In the genomic region with DNA sequence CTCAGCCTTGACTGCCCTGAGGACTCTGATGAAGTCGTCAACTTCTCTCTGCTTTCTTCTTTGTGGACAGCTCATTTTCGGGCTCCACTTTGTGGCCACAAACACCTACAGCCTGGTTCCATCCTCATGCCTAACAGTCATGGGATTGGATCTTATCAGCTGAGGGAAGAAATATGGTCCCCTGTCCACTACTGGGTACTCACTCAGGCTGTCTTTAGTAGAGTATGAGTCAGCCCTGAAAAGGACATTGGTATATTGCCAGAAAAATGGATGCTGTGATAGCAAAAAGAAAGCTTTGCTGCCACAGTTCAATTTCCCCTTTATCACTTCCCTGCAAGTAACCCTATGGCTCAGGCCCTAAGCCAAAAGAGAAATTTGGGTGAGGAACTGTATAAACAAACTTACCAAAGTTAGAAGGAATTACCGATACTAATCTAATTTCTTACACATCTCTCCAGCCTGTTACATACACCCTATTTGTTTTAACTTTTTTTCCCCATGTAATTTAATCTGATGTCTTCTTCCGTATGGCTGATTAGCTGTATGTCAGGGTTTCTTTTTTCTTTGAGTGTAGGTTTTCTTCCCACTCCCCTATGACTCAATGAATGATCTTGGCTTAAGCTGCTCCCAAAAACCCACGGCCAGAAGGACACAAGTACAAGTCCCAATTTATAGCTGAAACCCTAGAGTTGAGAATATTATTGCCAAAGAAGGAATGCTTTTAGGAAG, we compare ENCODE assay signal across 20 cellular contexts. TPM values are rescaled to one million over a fixed set of nuclear protein-coding genes. Genes with fewer than 3 reads are reported as not detected.
DNase-seq lines count a peak whose midpoint lies in the region; ATAC-seq, FAIRE-seq and TF ChIP-seq lines count a peak whose summit lies in the region.
"Had no signal": no experiment of that assay in that cellular context is flagged by ENCODE, and none has a peak within 500 bp of the region (broad histone marks: within the 10 kb centered on the region; RNA-seq: fewer than 3 reads in every experiment).

No MANE protein-coding gene starts in this region.

- H3K36me3 ChIP-seq in K562 (ENCODE audit: control insufficient read depth, insufficient read depth, low read length) (peaks cover 79% of the 10 kb centered on the region), left lung (peaks cover 0 to 85% of the 10 kb centered on the region in 2 donors)

- no peak for TF ChIP-seq POLR2A in K562 (conservative IDR thresholded peaks at IDR 0.05)

- no peak for TF ChIP-seq CTCF in K562 (IDR thresholded peaks at IDR 0.05 in 2 of 3, conservative IDR thresholded peaks at IDR 0.05 in 1 of 3; ENCODE audit: insufficient read depth in 2 of 3, low read depth in 1 of 3, low read length in 3 of 3)
- no peak for TF ChIP-seq CTCF in left lung (IDR thresholded peaks at IDR 0.05)

- TF ChIP-seq RAD21 in K562 (CRISPR knock-in tag; conservative IDR thresholded peaks at IDR 0.05 in 1 of 2, IDR thresholded peaks at IDR 0.05 in 1 of 2), result no peak

- intact Hi-C loops in K562 (cut with micrococcal nuclease), result no loop called here
- intact Hi-C loops in left lung (cut with DNase I), result no loop called here

- TF ChIP-seq EP300 in K562 (IDR thresholded peaks at IDR 0.05; ENCODE audit: low read length), result no peak

- no TSS peak for BruUV-seq in K562 (replicated peaks; lab: Mats Ljungman, UMichigan)

- no peak overlapping the region for H2AFZ ChIP-seq in K562 (ENCODE audit: low read depth, low read length)

- POLR2A ChIA-PET in K562 (lab: Yijun Ruan, JAX), result interaction anchor here (0.8 to 1.8 kb wide), 2 partner anchors 18 to 243 kb away, joined by 3 to 4 read pairs; no protein-coding TSS in a partner anchor

- no peak overlapping the region for H3K4me3 ChIP-seq in K562
- H3K4me3 ChIP-seq in left lung, result no peak overlapping the region
- H3K4me3 ChIP-seq: lung, skin epidermis had no signal

- no peaks in the 10 kb centered on the region for H3K9me3 ChIP-seq in K562 (replicated peaks; ENCODE audit: control insufficient read depth, insufficient read depth, low read depth, low read length)
- no peaks in the 10 kb centered on the region for H3K9me3 ChIP-seq in left lung
- H3K9me3 ChIP-seq: neutrophil had no signal

- H3K4me2 ChIP-seq in K562 (ENCODE audit: insufficient read depth, low read length), result no peak overlapping the region

- H3K27me3 ChIP-seq in K562 (ENCODE audit: control insufficient read depth in 2 of 2, insufficient read depth in 2 of 2, low read length in 2 of 2) (no peaks in the 10 kb centered on the region), left lung (no peaks in the 10 kb centered on the region)
- H3K27me3 ChIP-seq: neutrophil had no signal

- 76% methylated on average over 5 of the region's 5 CpGs for WGBS in K562 (ENCODE audit: insufficient coverage, low coverage, missing lambda C conversion rate)

- H3K4me1 ChIP-seq in K562 (replicated peaks in 1 of 2; ENCODE audit: control insufficient read depth in 2 of 2, insufficient read depth in 2 of 2, low read length in 2 of 2) (no peaks in the 10 kb centered on the region; a peak in 1 of 5 replicates), left lung (no peaks in the 10 kb centered on the region)

- H3K9ac ChIP-seq in K562 (ENCODE audit: insufficient read depth in 1 of 2, low read depth in 2 of 2, low read length in 2 of 2), result no peak overlapping the region

- FAIRE-seq in K562 (lab: Jason Lieb, UNC), result no peak
- FAIRE-seq: bronchial epithelial cell, endothelial cell of umbilical vein had no signal

- H4K20me1 ChIP-seq in K562 (replicated peaks; ENCODE audit: control insufficient read depth, insufficient read depth, low read length), result no peaks in the 10 kb centered on the region

- CTCF ChIA-PET in K562 (lab: Yijun Ruan, JAX; ENCODE audit: low intra/inter-chr PET ratio), result no interaction called here

- H3K79me2 ChIP-seq in K562 (ENCODE audit: control insufficient read depth, insufficient read depth, low read length), result no peaks in the 10 kb centered on the region

- H3K9me1 ChIP-seq in K562 (ENCODE audit: control insufficient read depth, insufficient read depth, low read length), result no peaks in the 10 kb centered on the region

- DNase-seq in NCI-H2171 treated with DMSO at 0.1 percent for 48 hours (lab: John Stamatoyannopoulos, UW) (peak; percentile 41), NCI-H2171 (lab: John Stamatoyannopoulos, UW) (no peak), M059J (ENCODE audit: low read depth) (peak; percentile 89), K562 (ENCODE audit: extremely low read depth in 1 of 4, low spot score in 3 of 4) (peak in 2 of 4 experiments; percentile 16 to 32), left lung (no peak), RPMI8226 (no peak), SIG-M5 (lab: John Stamatoyannopoulos, UW) (no peak)
- DNase-seq: activated CD4-positive, alpha-beta T cell treated with anti-CD3 and anti-CD28 coated beads for 36 hours; activated gamma-delta T cell; CD8-positive, alpha-beta T cell; hippocampal formation; NCI-H146; T-cell had no signal

- ATAC-seq in K562 (no peak), left lung (peak; percentile 37), HG03159 (IDR thresholded peaks at IDR 0.05; ENCODE audit: unreplicated experiment) (no peak)
- ATAC-seq: activated CD4-positive, alpha-beta T cell treated with anti-CD3 and anti-CD28 coated beads for 36 hours; CD8-positive, alpha-beta T cell; T-cell had no signal

- in situ Hi-C loops in K562 (cut with MboI), result no loop called here

- no peak overlapping the region for H3K27ac ChIP-seq in K562 (ENCODE audit: extremely low read depth, low read depth, low read length)
- H3K27ac ChIP-seq in left lung, result no peak overlapping the region
- H3K27ac ChIP-seq: 22Rv1, neutrophil, skin epidermis had no signal

TF ChIP-seq in K562, 482 proteins besides CTCF, POLR2A, EP300 and RAD21 (continues in another document):
- TF ChIP-seq LCOR (CRISPR knock-in tag; IDR thresholded peaks at IDR 0.05) (no peak), MEIS2 (IDR thresholded peaks at IDR 0.05; ENCODE audit: partially characterized antibody) (peak; percentile 69), MYC (IDR thresholded peaks at IDR 0.05; ENCODE audit: low read depth, low read length) (no peak), MYC (CRISPR knock-in tag; IDR thresholded peaks at IDR 0.05; ENCODE audit: borderline replicate concordance, low read depth) (no peak), JUND (IDR thresholded peaks at IDR 0.05; ENCODE audit: borderline replicate concordance, low read depth, low read length) (peak; percentile 61; the same call in 1 of the 2 replicates), JUND (tag; IDR thresholded peaks at IDR 0.05; ENCODE audit: borderline replicate concordance, low read depth, low read length) (peak; percentile 62; the same call in 2 of the 3 replicates)
- TF ChIP-seq, protein P1, sequence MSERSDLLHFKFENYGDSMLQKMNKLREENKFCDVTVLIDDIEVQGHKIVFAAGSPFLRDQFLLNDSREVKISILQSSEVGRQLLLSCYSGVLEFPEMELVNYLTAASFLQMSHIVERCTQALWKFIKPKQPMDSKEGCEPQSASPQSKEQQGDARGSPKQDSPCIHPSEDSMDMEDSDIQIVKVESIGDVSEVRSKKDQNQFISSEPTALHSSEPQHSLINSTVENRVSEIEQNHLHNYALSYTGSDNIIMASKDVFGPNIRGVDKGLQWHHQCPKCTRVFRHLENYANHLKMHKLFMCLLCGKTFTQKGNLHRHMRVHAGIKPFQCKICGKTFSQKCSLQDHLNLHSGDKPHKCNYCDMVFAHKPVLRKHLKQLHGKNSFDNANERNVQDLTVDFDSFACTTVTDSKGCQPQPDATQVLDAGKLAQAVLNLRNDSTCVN (CRISPR knock-in tag; IDR thresholded peaks at IDR 0.05), result no peak

RNA-seq across cellular contexts. Expression of a gene that starts 29.1 kb away (rescaled TPM):
- total RNA-seq in M059J (2014; rRNA removed; shearing (Covaris generic)), result 21.5 and 47.2 TPM in 2 replicates
- 169 and 171 TPM in 2 replicates for total RNA-seq in K562 (2011; cell fraction: chromatin; rRNA removed; ENCODE audit: low replicate concordance)
- 83.2 and 83.8 TPM in 2 replicates for total RNA-seq in K562 (2011; cell fraction: nucleolus; rRNA removed)
- 85.4 and 89.0 TPM in 2 replicates for total RNA-seq in K562 (2011; cell fraction: nucleoplasm; rRNA removed)
- total RNA-seq in K562 (2014; rRNA removed) (93.9 and 117 TPM in 2 replicates), K562 (2014; rRNA removed; fragmentation: Illumina TruSeq; extraction: Trizol) (81.4 and 85.0 TPM in 2 replicates), K562 (2015; rRNA removed; fragmentation: Illumina TruSeq; extraction: Trizol) (79.2 and 82.3 TPM in 2 replicates), K562 (2021) (158 and 161 TPM in 2 replicates), left lung (10 to 100 TPM; 51.7 to 69.6 TPM)
- polyA plus RNA-seq in K562 (2011; rRNA removed) (58.4 and 66.7 TPM in 2 replicates), K562 (2014; fragmentation: Illumina TruSeq; extraction: Trizol) (130 and 153 TPM in 2 replicates), K562 (2014; fragmentation: Nextera tagmentation; extraction: Ambion mirVana) (100 to 1,000 TPM in 1 of 2 experiments, 10 to 100 TPM in 1; 90.9 to 147 TPM), K562 (2014; rRNA removed) (84.6 and 98.8 TPM in 2 replicates)
- 40.8 and 44.5 TPM in 2 replicates for polyA plus RNA-seq in K562 (2011; cell fraction: cytosol; rRNA removed)
- 68.4 and 70.6 TPM in 2 replicates for polyA plus RNA-seq in K562 (2011; cell fraction: nucleus; rRNA removed)
- 85.3 and 125 TPM in 2 replicates for polyA plus RNA-seq in K562 (2012)
- polyA minus RNA-seq in K562 (2011; rRNA and poly(A)+ RNA removed), result 134 and 150 TPM in 2 replicates
- polyA minus RNA-seq in K562 (2011; cell fraction: cytosol; rRNA and poly(A)+ RNA removed), result 106 and 120 TPM in 2 replicates
- polyA minus RNA-seq in K562 (2011; cell fraction: nucleus; rRNA and poly(A)+ RNA removed), result 41.2 and 61.8 TPM in 2 replicates

RNA-seq across cellular contexts. Expression of a gene that starts 48.1 kb away (rescaled TPM):
- 3.9 and 4.9 TPM in 2 replicates for total RNA-seq in M059J (2014; rRNA removed; shearing (Covaris generic))
- 0.25 and 1.1 TPM in 2 replicates for total RNA-seq in K562 (2011; cell fraction: chromatin; rRNA removed; ENCODE audit: low replicate concordance)
- total RNA-seq in K562 (2011; cell fraction: nucleolus; rRNA removed), result 0.13 and 0.17 TPM in 2 replicates
- total RNA-seq in K562 (2011; cell fraction: nucleoplasm; rRNA removed), result 0.73 and 1.3 TPM in 2 replicates
- total RNA-seq in K562 (2014; rRNA removed), result 0.41 and 0.50 TPM in 2 replicates
- 0.61 and 0.76 TPM in 2 replicates for total RNA-seq in K562 (2014; rRNA removed; fragmentation: Illumina TruSeq; extraction: Trizol)
- total RNA-seq in K562 (2015; rRNA removed; fragmentation: Illumina TruSeq; extraction: Trizol), result 0.75 and 0.94 TPM in 2 replicates
- 0.35 and 0.40 TPM in 2 replicates for total RNA-seq in K562 (2021)
- 0.12 and 0.24 TPM in 2 replicates for polyA plus RNA-seq in K562 (2011; rRNA removed)
- 0.07 TPM in 2 replicates for polyA plus RNA-seq in K562 (2011; cell fraction: cytosol; rRNA removed)
- 0.06 and 0.11 TPM in 2 replicates for polyA plus RNA-seq in K562 (2011; cell fraction: nucleus; rRNA removed)
- 0.30 and 0.50 TPM in 2 replicates for polyA plus RNA-seq in K562 (2012)
- polyA plus RNA-seq in K562 (2014; fragmentation: Illumina TruSeq; extraction: Trizol), result 0.32 and 0.34 TPM in 2 replicates
- under 1 TPM; 0.06 to 0.07 TPM for polyA plus RNA-seq in K562 (2014; fragmentation: Nextera tagmentation; extraction: Ambion mirVana)
- polyA plus RNA-seq in K562 (2014; rRNA removed), result 0.11 and 0.40 TPM in 2 replicates
- polyA minus RNA-seq in K562 (2011; rRNA and poly(A)+ RNA removed), result 0.48 and 0.63 TPM in 2 replicates
- polyA minus RNA-seq in K562 (2011; cell fraction: cytosol; rRNA and poly(A)+ RNA removed), result 0.48 TPM in 1 of 2 replicates, not detected in the other
- polyA minus RNA-seq in K562 (2011; cell fraction: nucleus; rRNA and poly(A)+ RNA removed), result 0.27 and 0.78 TPM in 2 replicates
- 1 to 10 TPM; 1.7 to 2.9 TPM for total RNA-seq in left lung

Comparison
In these comparisons a context has a peak if more than half of its experiments do, and no peak if none do; other contexts are left out.
1. DNase-seq: peak in NCI-H2171 treated with DMSO at 0.1 percent for 48 hours (single experiment) and M059J (single experiment); none in NCI-H2171 (single experiment), left lung (0 of 2), RPMI8226 (single experiment) and SIG-M5 (single experiment).